In genomic region chr16:79359082-79359481, GRCh38 we compare ENCODE assay signal across 6 cellular contexts.
"Had no signal": no experiment of that assay in that cellular context is flagged by ENCODE, and none has a peak within 500 bp of the region (broad histone marks: within the 10 kb centered on the region; RNA-seq: fewer than 3 reads in every experiment).

No MANE protein-coding gene starts in this region.

- H3K9me3 Mint-ChIP-seq: GM23338, H9 had no signal

- H3K4me3 Mint-ChIP-seq: GM23338, H9 had no signal

- DNase-seq: H9, HCEC 1CT, IMR-90, KG1 had no signal

- ATAC-seq: GM23338, K562 had no signal

- H3K27ac Mint-ChIP-seq: GM23338 had no signal

- H2AFZ ChIP-seq: GM23338 had no signal

- H3K4me3 ChIP-seq: GM23338, K562 had no signal

- H3K4me2 ChIP-seq: GM23338 had no signal
